In genomic region chr11:73292481-73292880, GRCh38 we compare ENCODE assay signal across 34 cellular contexts. TPM values are rescaled to one million over a fixed set of nuclear protein-coding genes. Genes with fewer than 3 reads are reported as not detected.
A peak's percentile ranks its signal among the peaks of the same experiment; 100 is the strongest.
DNase-seq lines count a peak whose midpoint lies in the region; ATAC-seq and TF ChIP-seq lines count a peak whose summit lies in the region.
"Had no signal": no experiment of that assay in that cellular context is flagged by ENCODE, and none has a peak within 500 bp of the region (broad histone marks: within the 10 kb centered on the region; RNA-seq: fewer than 3 reads in every experiment).

No MANE protein-coding gene starts in this region.

- intact Hi-C loops in left cardiac atrium (cut with DNase I) (loop anchor here in 1 of 2 donors (5.0 kb wide), 1 partner anchor 100 kb away; no protein-coding TSS in a partner anchor), Right ventricle myocardium inferior (cut with DNase I) (no loop called here), aorta (cut with DNase I) (loop anchor here in 1 of 2 donors (10.0 kb wide), 1 partner anchor 372 kb away; no protein-coding TSS in a partner anchor)

- 50 to 63% methylated on average over 5 of the region's 5 CpGs for WGBS in aorta, 2 donors

- CTCF ChIA-PET in WTC11 (lab: Charles Lee), result interaction anchor here (0.6 to 5.6 kb wide), 13 partner anchors 9 to 337 kb away, joined by 3 to 49 read pairs (median 6); partner anchors contain the start of gene P2RY6
- CTCF ChIA-PET in activated CD4-positive, alpha-beta T cell treated with anti-CD3 and anti-CD28 coated beads, Interleukin-2, amount 10 ng/mL, durations not matched to agents 7 days and 5 days (lab: Charles Lee), result interaction anchor here (1.1 to 1.3 kb wide), 2 partner anchors 9 to 58 kb away, joined by 3 read pairs; no protein-coding TSS in a partner anchor

- no peaks in the 10 kb centered on the region for H3K36me3 ChIP-seq in aorta (ENCODE audit: control insufficient read depth in 1 of 2, insufficient read depth in 2 of 2, low read length in 1 of 2)
- H3K36me3 ChIP-seq: colonic mucosa, gastroesophageal sphincter, left ventricle myocardium inferior, thyroid gland had no signal

- no peaks in the 10 kb centered on the region for H3K27me3 ChIP-seq in aorta (ENCODE audit: control insufficient read depth in 1 of 2, insufficient read depth in 2 of 2, low read length in 1 of 2)
- H3K27me3 ChIP-seq: colonic mucosa, gastroesophageal sphincter, thyroid gland had no signal

- no peaks in the 10 kb centered on the region for H3K9me3 ChIP-seq in aorta (ENCODE audit: control insufficient read depth, low read length)
- H3K9me3 ChIP-seq: colonic mucosa, gastroesophageal sphincter, left ventricle myocardium inferior, thyroid gland had no signal

- H3K9me3 Mint-ChIP-seq in WTC11, result no peaks in the 10 kb centered on the region
- H3K9me3 Mint-ChIP-seq in activated CD4-positive, alpha-beta T cell treated with anti-CD3 and anti-CD28 coated beads, Interleukin-2, amount 10 ng/mL, durations not matched to agents 7 days and 5 days, result no peaks in the 10 kb centered on the region
- H3K9me3 Mint-ChIP-seq: activated naive CD8-positive, alpha-beta T cell treated with anti-CD3 and anti-CD28 coated beads, Interleukin-2, amount 10 ng/mL, durations not matched to agents 7 days and 5 days; activated T-cell treated with anti-CD3 and anti-CD28 coated beads, Interleukin-2, amount 50 U/mL, for 24 hours; effector memory CD8-positive, alpha-beta T cell; naive thymus-derived CD8-positive, alpha-beta T cell; stimulated activated naive CD8-positive, alpha-beta T cell treated with anti-CD3 and anti-CD28 coated beads, Interleukin-15, amount 100 ng/mL, for 72 hours had no signal

- H3K27ac ChIP-seq in aorta (ENCODE audit: low read depth in 1 of 2, low read length in 2 of 2), result no peak overlapping the region
- H3K27ac ChIP-seq: colonic mucosa, gastroesophageal sphincter, left ventricle myocardium inferior, skin epidermis, thyroid gland had no signal

- DNase-seq in left cardiac atrium (peak; percentile 71), Right ventricle myocardium inferior (ENCODE audit: missing footprints) (no peak), WTC11 (ENCODE audit: low spot score) (no peak), glomerular visceral epithelial cell (ENCODE audit: extremely low spot score) (peak; percentile 34), aorta (peak; percentile 67 to 74), DMS153 (lab: John Stamatoyannopoulos, UW) (no peak), NCI-H2227 (lab: John Stamatoyannopoulos, UW; ENCODE audit: unreplicated experiment) (no peak)
- DNase-seq in activated CD4-positive, alpha-beta T cell treated with anti-CD3 and anti-CD28 coated beads, Interleukin-2, amount 10 ng/mL, durations not matched to agents 7 days and 5 days, result no peak
- DNase-seq: activated CD4-positive, alpha-beta T cell treated with anti-CD3 and anti-CD28 coated beads for 36 hours; activated gamma-delta T cell; activated naive CD8-positive, alpha-beta T cell treated with anti-CD3 and anti-CD28 coated beads, Interleukin-2, amount 10 ng/mL, durations not matched to agents 7 days and 5 days; activated T-cell treated with anti-CD3 and anti-CD28 coated beads, Interleukin-2, amount 50 U/mL, for 24 hours; colonic mucosa; DMS53; effector memory CD8-positive, alpha-beta T cell; GDM1; KBM-7; left ventricle myocardium inferior; midbrain; naive thymus-derived CD8-positive, alpha-beta T cell; NCI-H1417; NCI-H2081; NCI-H345; NCI-H82; OCI-M1; stimulated activated naive CD8-positive, alpha-beta T cell treated with anti-CD3 and anti-CD28 coated beads, Interleukin-15, amount 100 ng/mL, for 72 hours; thyroid gland had no signal

- POLR2A ChIA-PET in WTC11 (lab: Charles Lee), result no interaction called here
- POLR2A ChIA-PET in activated CD4-positive, alpha-beta T cell treated with anti-CD3 and anti-CD28 coated beads, Interleukin-2, amount 10 ng/mL, durations not matched to agents 7 days and 5 days (lab: Charles Lee), result no interaction called here

- peaks cover 13% of the 10 kb centered on the region for H3K27me3 Mint-ChIP-seq in WTC11 (ENCODE audit: low read depth)
- H3K27me3 Mint-ChIP-seq in activated CD4-positive, alpha-beta T cell treated with anti-CD3 and anti-CD28 coated beads, Interleukin-2, amount 10 ng/mL, durations not matched to agents 7 days and 5 days, result peaks cover 6% of the 10 kb centered on the region
- H3K27me3 Mint-ChIP-seq: activated CD4-positive, alpha-beta T cell treated with anti-CD3 and anti-CD28 coated beads for 36 hours had no signal

- no peaks in the 10 kb centered on the region for H3K4me1 ChIP-seq in aorta (ENCODE audit: control insufficient read depth in 1 of 2, insufficient read depth in 2 of 2, low read length in 2 of 2)

- H3K27ac Mint-ChIP-seq in WTC11, result no peak overlapping the region
- no peak overlapping the region for H3K27ac Mint-ChIP-seq in activated CD4-positive, alpha-beta T cell treated with anti-CD3 and anti-CD28 coated beads, Interleukin-2, amount 10 ng/mL, durations not matched to agents 7 days and 5 days
- H3K27ac Mint-ChIP-seq: activated CD4-positive, alpha-beta T cell treated with anti-CD3 and anti-CD28 coated beads for 36 hours; activated naive CD8-positive, alpha-beta T cell treated with anti-CD3 and anti-CD28 coated beads, Interleukin-2, amount 10 ng/mL, durations not matched to agents 7 days and 5 days; activated T-cell treated with anti-CD3 and anti-CD28 coated beads, Interleukin-2, amount 50 U/mL, for 24 hours; stimulated activated naive CD8-positive, alpha-beta T cell treated with anti-CD3 and anti-CD28 coated beads, Interleukin-15, amount 100 ng/mL, for 72 hours had no signal

- ATAC-seq in left cardiac atrium (no peak), Right ventricle myocardium inferior (no peak), WTC11 (no peak), aorta (ENCODE audit: low FRiP score) (no peak)
- ATAC-seq: activated CD4-positive, alpha-beta T cell treated with anti-CD3 and anti-CD28 coated beads for 36 hours; effector memory CD8-positive, alpha-beta T cell; gastroesophageal sphincter; naive thymus-derived CD8-positive, alpha-beta T cell; stimulated activated naive CD8-positive, alpha-beta T cell treated with anti-CD3 and anti-CD28 coated beads, Interleukin-15, amount 100 ng/mL, for 72 hours had no signal

- no peak for TF ChIP-seq CTCF in WTC11 (IDR thresholded peaks at IDR 0.05)

- no peak overlapping the region for H3K4me3 ChIP-seq in aorta (ENCODE audit: low read length in 2 of 2)
- H3K4me3 ChIP-seq: colonic mucosa, gastroesophageal sphincter, left ventricle myocardium inferior, skin epidermis, thyroid gland had no signal

- no peaks in the 10 kb centered on the region for H3K36me3 Mint-ChIP-seq in WTC11
- no peaks in the 10 kb centered on the region for H3K36me3 Mint-ChIP-seq in activated CD4-positive, alpha-beta T cell treated with anti-CD3 and anti-CD28 coated beads, Interleukin-2, amount 10 ng/mL, durations not matched to agents 7 days and 5 days (ENCODE audit: low read depth)
- H3K36me3 Mint-ChIP-seq: activated naive CD8-positive, alpha-beta T cell treated with anti-CD3 and anti-CD28 coated beads, Interleukin-2, amount 10 ng/mL, durations not matched to agents 7 days and 5 days; naive thymus-derived CD8-positive, alpha-beta T cell had no signal

- no peak overlapping the region for H3K4me3 Mint-ChIP-seq in WTC11
- H3K4me3 Mint-ChIP-seq in activated CD4-positive, alpha-beta T cell treated with anti-CD3 and anti-CD28 coated beads, Interleukin-2, amount 10 ng/mL, durations not matched to agents 7 days and 5 days, result no peak overlapping the region
- H3K4me3 Mint-ChIP-seq: activated CD4-positive, alpha-beta T cell treated with anti-CD3 and anti-CD28 coated beads for 36 hours; activated naive CD8-positive, alpha-beta T cell treated with anti-CD3 and anti-CD28 coated beads, Interleukin-2, amount 10 ng/mL, durations not matched to agents 7 days and 5 days; activated T-cell treated with anti-CD3 and anti-CD28 coated beads, Interleukin-2, amount 50 U/mL, for 24 hours; effector memory CD8-positive, alpha-beta T cell; naive thymus-derived CD8-positive, alpha-beta T cell; stimulated activated naive CD8-positive, alpha-beta T cell treated with anti-CD3 and anti-CD28 coated beads, Interleukin-15, amount 100 ng/mL, for 72 hours had no signal

- peaks cover 16% of the 10 kb centered on the region for H3K4me1 Mint-ChIP-seq in WTC11
- peaks cover 18% of the 10 kb centered on the region for H3K4me1 Mint-ChIP-seq in activated CD4-positive, alpha-beta T cell treated with anti-CD3 and anti-CD28 coated beads, Interleukin-2, amount 10 ng/mL, durations not matched to agents 7 days and 5 days

TF ChIP-seq in WTC11, 78 proteins besides CTCF, POLR2A, EP300 and RAD21:
- no peak for TF ChIP-seq ATF6 (CRISPR knock-in tag; IDR thresholded peaks at IDR 0.05)
- 0 out of 2 replicates have a peak, but pooled peaks have one; percentile 4 for TF ChIP-seq GTF2I (CRISPR knock-in tag; conservative IDR thresholded peaks at IDR 0.05)

RNA-seq across cellular contexts. Expression of gene ARHGEF17, which starts 15.6 kb away (rescaled TPM):
- total RNA-seq in left cardiac atrium (10 to 100 TPM; 42.2 to 53.2 TPM), Right ventricle myocardium inferior (57.1 TPM), WTC11 (2021) (16.5 to 18.2 TPM (median 16.9 TPM) in 3 replicates), aorta (100 to 1,000 TPM; 159 to 201 TPM)
- polyA plus RNA-seq in aorta, result 100 to 1,000 TPM in 1 of 2 donors, 10 to 100 TPM in 1; 20.5 to 182 TPM
- total RNA-seq in activated CD4-positive, alpha-beta T cell treated with anti-CD3 and anti-CD28 coated beads, Interleukin-2, amount 10 ng/mL, durations not matched to agents 7 days and 5 days, result not detected
- total RNA-seq: activated naive CD8-positive, alpha-beta T cell treated with anti-CD3 and anti-CD28 coated beads, Interleukin-2, amount 10 ng/mL, durations not matched to agents 7 days and 5 days; naive thymus-derived CD8-positive, alpha-beta T cell had no signal

RNA-seq across cellular contexts. Expression of gene P2RY6, which starts 20.3 kb away (rescaled TPM):
- total RNA-seq in left cardiac atrium, result 1 to 10 TPM; 2.0 to 4.4 TPM
- 2.8 TPM for total RNA-seq in Right ventricle myocardium inferior
- 0.11 to 0.16 TPM in 2 of 3 replicates, not detected in the other for total RNA-seq in WTC11 (2021)
- 10 to 100 TPM in 1 of 2 donors, 1 to 10 TPM in 1; 6.1 to 12.0 TPM for total RNA-seq in aorta
- polyA plus RNA-seq in aorta, result 1 to 10 TPM; 2.5 to 4.4 TPM
- not detected for total RNA-seq in activated CD4-positive, alpha-beta T cell treated with anti-CD3 and anti-CD28 coated beads, Interleukin-2, amount 10 ng/mL, durations not matched to agents 7 days and 5 days
- total RNA-seq: A172; activated CD4-positive, alpha-beta T cell treated with anti-CD3 and anti-CD28 coated beads for 36 hours; activated CD8-positive, alpha-beta memory T cell treated with anti-CD3 and anti-CD28 coated beads for 36 hours; HT1080; osteocyte; T-helper 2 cell treated with Interferon-gamma antibody and Interleukin-4, amounts not matched to agents 100 ng/mL and 5 ng/mL, for 36 hours had no signal
- polyA plus RNA-seq: naive thymus-derived CD8-positive, alpha-beta T cell had no signal

Comparison
In these comparisons a context has a peak if more than half of its experiments do, and no peak if none do; other contexts are left out.
1. DNase-seq: peak in left cardiac atrium (single experiment), glomerular visceral epithelial cell (single experiment) and aorta (2 of 2); none in Right ventricle myocardium inferior (single experiment), WTC11 (single experiment), DMS153 (single experiment), activated CD4-positive, alpha-beta T cell treated with anti-CD3 and anti-CD28 coated beads, Interleukin-2, amount 10 ng/mL, durations not matched to agents 7 days and 5 days (single experiment) and NCI-H2227 (single experiment).
2. RNA of gene ARHGEF17, which starts 15.6 kb away (total RNA-seq): 159 to 201 TPM in aorta, 57.1 TPM in Right ventricle myocardium inferior (single experiment), 42.2 to 53.2 TPM in left cardiac atrium and 16.5 to 18.2 TPM in WTC11; not detected in activated CD4-positive, alpha-beta T cell treated with anti-CD3 and anti-CD28 coated beads, Interleukin-2, amount 10 ng/mL, durations not matched to agents 7 days and 5 days; every median in the first group is over 10 times any median in the second.